ENCODE assay signal across 30 cellular contexts in genomic region chr17:61597606-61598005, GRCh38. TPM values are rescaled to one million over a fixed set of nuclear protein-coding genes. Genes with fewer than 3 reads are reported as not detected.
"Had no signal": no experiment of that assay in that cellular context is flagged by ENCODE, and none has a peak within 500 bp of the region (broad histone marks: within the 10 kb centered on the region; RNA-seq: fewer than 3 reads in every experiment).

No MANE protein-coding gene starts in this region.

- H3K27ac ChIP-seq: adrenal gland, body of pancreas, heart left ventricle, ovary, prostate gland, skin epidermis, thoracic aorta, VCaP had no signal

- H3K4me1 ChIP-seq: adrenal gland, body of pancreas, heart left ventricle, prostate gland had no signal

- ATAC-seq: body of pancreas; esophagus mucosa; heart left ventricle; naive thymus-derived CD4-positive, alpha-beta T cell; sciatic nerve; stimulated activated effector memory CD8-positive, alpha-beta T cell treated with anti-CD3 and anti-CD28 coated beads, Interleukin-12 subunit alpha, Interleukin-12 subunit beta, amount 100 ng/mL, for 72 hours had no signal

- H3K27me3 ChIP-seq: body of pancreas, ovary had no signal

- FAIRE-seq: urothelium cell line had no signal

- H3K4me3 ChIP-seq: adrenal gland, body of pancreas, heart left ventricle, ovary, prostate gland, skin epidermis, thoracic aorta had no signal

- DNase-seq: activated CD4-positive, alpha-beta T cell treated with anti-CD3 and anti-CD28 coated beads for 4 hours; activated CD4-positive, alpha-beta T cell treated with anti-CD3 and anti-CD28 coated beads, Interleukin-2, amount 50 U/mL, for 4 hours; activated CD8-positive, alpha-beta memory T cell treated with anti-CD3 and anti-CD28 coated beads for 24 hours; activated effector memory CD4-positive, alpha-beta T cell treated with anti-CD3 and anti-CD28 coated beads, Interleukin-2, amount 50 U/mL, for 16 hours; activated naive CD4-positive, alpha-beta T cell treated with anti-CD3 and anti-CD28 coated beads for 36 hours; activated naive CD8-positive, alpha-beta T cell treated with anti-CD3 and anti-CD28 coated beads for 36 hours; adrenal gland; aorta; body of pancreas; cortex of kidney; foreskin fibroblast; heart left ventricle; naive thymus-derived CD4-positive, alpha-beta T cell; ovary; retina; stimulated activated CD4-positive, alpha-beta T cell treated with anti-CD3 and anti-CD28 coated beads, Interleukin-4, amount 100 ng/mL, for 24 hours; trophoblast cell had no signal

- H3K36me3 ChIP-seq: adrenal gland, heart left ventricle, ovary, prostate gland, thoracic aorta had no signal

- H3K9me3 ChIP-seq: adrenal gland, body of pancreas, heart left ventricle, ovary, prostate gland, thoracic aorta had no signal

RNA-seq across cellular contexts. Expression of gene NACA2, which starts 6.6 kb away (rescaled TPM):
- total RNA-seq: activated naive CD4-positive, alpha-beta T cell treated with anti-CD3 and anti-CD28 coated beads for 36 hours; activated naive CD8-positive, alpha-beta T cell treated with anti-CD3 and anti-CD28 coated beads for 36 hours; adrenal gland; aorta; esophagus mucosa; heart left ventricle; kidney epithelial cell; lower leg skin; mesothelial cell of epicardium; naive thymus-derived CD4-positive, alpha-beta T cell; ovary; sciatic nerve; subcutaneous adipose tissue; thoracic aorta had no signal
- polyA plus RNA-seq: naive thymus-derived CD4-positive, alpha-beta T cell; neural cell; ovary had no signal
